10 cellular contexts compared by ENCODE assay signal in genomic region chr9:130327781-130328348, GRCh38.
DNase-seq lines count a peak whose midpoint lies in the region; ATAC-seq and TF ChIP-seq lines count a peak whose summit lies in the region.
"Had no signal": no experiment of that assay in that cellular context is flagged by ENCODE, and none has a peak within 500 bp of the region (broad histone marks: within the 10 kb centered on the region; RNA-seq: fewer than 3 reads in every experiment).

No MANE protein-coding gene starts in this region.

- H2BK12ac ChIP-seq in trophoblast cell (ENCODE audit: low read length), result peak overlapping the region; percentile 44

- no peak overlapping the region for H3K4ac ChIP-seq in trophoblast cell (ENCODE audit: low read depth, low read length)

- no peak overlapping the region for H2AK5ac ChIP-seq in trophoblast cell (ENCODE audit: low read length)

- H3K4me3 ChIP-seq in cardiac muscle cell (no peak overlapping the region), trophoblast cell (ENCODE audit: low read depth, low read length) (no peak overlapping the region)
- H3K4me3 ChIP-seq: testis had no signal

- peak overlapping the region; percentile 15 for H3K14ac ChIP-seq in trophoblast cell (ENCODE audit: low read length)

- H3K27ac ChIP-seq in cardiac muscle cell, result no peak overlapping the region
- H3K27ac ChIP-seq in trophoblast cell (ENCODE audit: low read depth, low read length), result peak overlapping the region; percentile 76
- H3K27ac ChIP-seq: testis had no signal

- no peaks in the 10 kb centered on the region for H3K4me1 ChIP-seq in cardiac muscle cell (ENCODE audit: low read depth)
- H3K4me1 ChIP-seq in trophoblast cell (ENCODE audit: control insufficient read depth in 1 of 2, insufficient read depth in 2 of 2, low read length in 2 of 2), result peaks cover 52 to 58% of the 10 kb centered on the region in 2 experiments

- H3K27me3 ChIP-seq in cardiac muscle cell, result no peaks in the 10 kb centered on the region
- H3K27me3 ChIP-seq in trophoblast cell (ENCODE audit: insufficient read depth, low read length), result no peaks in the 10 kb centered on the region
- H3K27me3 ChIP-seq: testis had no signal

- no CpG with 5 or more reads among the region's 19 CpGs for WGBS in trophoblast cell (ENCODE audit: extremely low coverage, insufficient coverage, insufficient read length)

- peak overlapping the region; percentile 50 for H2BK5ac ChIP-seq in trophoblast cell (ENCODE audit: low read depth, low read length, poor library complexity)

- H3K79me1 ChIP-seq in trophoblast cell (ENCODE audit: low read length), result peaks cover 22% of the 10 kb centered on the region

- no peaks in the 10 kb centered on the region for H3K79me2 ChIP-seq in trophoblast cell (ENCODE audit: control insufficient read depth, insufficient read depth, low read length, poor library complexity)

- H3K36me3 ChIP-seq in cardiac muscle cell (no peaks in the 10 kb centered on the region), trophoblast cell (ENCODE audit: control insufficient read depth in 1 of 2, insufficient read depth in 2 of 2, low read length in 2 of 2) (no peaks in the 10 kb centered on the region)

- no peak overlapping the region for H3K23ac ChIP-seq in trophoblast cell (ENCODE audit: low read length)

- peak overlapping the region; percentile 74 for H2BK120ac ChIP-seq in trophoblast cell (ENCODE audit: insufficient read depth, low read length, poor library complexity)

- peak overlapping the region; percentile 34 for H3K4me2 ChIP-seq in trophoblast cell (ENCODE audit: low read length)

- H4K91ac ChIP-seq in trophoblast cell (ENCODE audit: low read depth, low read length), result peak overlapping the region; percentile 87

- peak; percentile 68 for DNase-seq in DMS 273 treated with DMSO at 0.1 percent for 48 hours (lab: John Stamatoyannopoulos, UW)
- peak; percentile 94 for DNase-seq in SK-N-DZ (ENCODE audit: low spot score)
- peak; percentile 14 to 35 for DNase-seq in cardiac muscle cell (ENCODE audit: low read depth in 1 of 2, low spot score in 1 of 2)
- DNase-seq in trophoblast cell, result peak; percentile 72 to 76
- DNase-seq in stimulated activated CD4-positive, alpha-beta T cell treated with anti-CD3 and anti-CD28 coated beads, Interleukin-4, amount 100 ng/mL, for 4 hours, result no peak
- DNase-seq: stimulated activated CD4-positive, alpha-beta T cell treated with anti-CD3 and anti-CD28 coated beads, Interleukin-4, amount 100 ng/mL, for 24 hours had no signal

- H3K9ac ChIP-seq in trophoblast cell (ENCODE audit: low read length), result no peak overlapping the region

- no peak for TF ChIP-seq CTCF in cardiac muscle cell (IDR thresholded peaks at IDR 0.05; ENCODE audit: low read depth, low read length)

- ATAC-seq in GM18858 (IDR thresholded peaks at IDR 0.05; ENCODE audit: unreplicated experiment) (no peak), HG02678 (IDR thresholded peaks at IDR 0.05; ENCODE audit: unreplicated experiment) (no peak), HG03097 (IDR thresholded peaks at IDR 0.05; ENCODE audit: low FRiP score, unreplicated experiment) (no peak)

- H4K8ac ChIP-seq in trophoblast cell (ENCODE audit: low read depth, low read length), result no peak overlapping the region

- H2AFZ ChIP-seq in trophoblast cell (ENCODE audit: insufficient read depth, low read length, poor library complexity), result no peak overlapping the region

- no peak overlapping the region for H3K18ac ChIP-seq in trophoblast cell (ENCODE audit: low read length)

- no peak overlapping the region for H4K12ac ChIP-seq in trophoblast cell (ENCODE audit: low read depth, low read length)

- H3K9me3 ChIP-seq in cardiac muscle cell (ENCODE audit: low read depth), result no peaks in the 10 kb centered on the region
- H3K9me3 ChIP-seq in trophoblast cell (ENCODE audit: insufficient read depth, low read depth, low read length), result no peaks in the 10 kb centered on the region
- H3K9me3 ChIP-seq: testis had no signal

Comparison
In these comparisons a context has a peak if more than half of its experiments do, and no peak if none do; other contexts are left out.
1. DNase-seq: peak in DMS 273 treated with DMSO at 0.1 percent for 48 hours (single experiment), SK-N-DZ (single experiment), cardiac muscle cell (2 of 2) and trophoblast cell (2 of 2); none in stimulated activated CD4-positive, alpha-beta T cell treated with anti-CD3 and anti-CD28 coated beads, Interleukin-4, amount 100 ng/mL, for 4 hours (0 of 2).